ENCODE assay signal across 20 cellular contexts in the genomic region with DNA sequence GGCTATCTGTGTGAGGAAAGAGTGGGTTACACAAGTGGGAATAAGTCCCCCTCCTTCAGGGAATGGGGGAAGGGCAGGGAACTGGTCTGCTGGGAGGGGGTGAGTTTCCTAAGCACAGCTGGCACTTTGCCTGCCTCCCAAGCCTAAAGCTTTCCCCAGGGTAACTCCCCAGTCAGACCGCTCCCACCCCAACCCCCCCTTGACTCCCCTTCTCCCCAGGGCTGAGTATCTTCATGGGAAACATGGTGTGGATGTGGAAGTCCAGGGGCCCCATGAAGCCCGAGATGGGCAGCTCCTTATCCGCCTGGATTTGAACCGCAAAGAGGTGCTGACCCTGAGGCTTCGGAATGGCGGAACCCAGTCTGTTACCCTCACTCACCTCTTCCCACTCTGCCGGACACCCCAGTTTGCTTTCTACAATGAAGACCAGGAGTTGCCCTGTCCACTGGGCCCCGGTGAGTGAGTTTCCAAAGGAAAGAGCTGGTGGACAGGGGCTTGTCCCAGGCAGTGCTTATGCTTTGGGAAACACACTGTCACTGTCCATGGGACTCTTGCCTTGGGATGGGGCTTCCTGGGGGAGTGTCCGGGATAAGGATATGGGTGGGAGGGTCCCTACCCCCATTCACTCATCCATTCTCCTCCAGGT. TPM values are rescaled to one million over a fixed set of nuclear protein-coding genes. Genes with fewer than 3 reads are reported as not detected.
DNase-seq lines count a peak whose midpoint lies in the region; ATAC-seq, FAIRE-seq and TF ChIP-seq lines count a peak whose summit lies in the region.
"Had no signal": no experiment of that assay in that cellular context is flagged by ENCODE, and none has a peak within 500 bp of the region (broad histone marks: within the 10 kb centered on the region; RNA-seq: fewer than 3 reads in every experiment).

No MANE protein-coding gene starts in this region.

- TSS peak; percentile 21 for BruUV-seq in Calu3 (replicated peaks; lab: Mats Ljungman, UMichigan)
- BruUV-seq in HepG2 (replicated peaks; lab: Mats Ljungman, UMichigan): no TSS peak

- POLR2A ChIA-PET in HepG2 (lab: Yijun Ruan, JAX): interaction anchor here (0.9 to 2.0 kb wide), 3 partner anchors 9 to 15 kb away, joined by 3 to 12 read pairs (median 4); a partner anchor contains a TSS

- TF ChIP-seq CTCF in Calu3 (IDR thresholded peaks at IDR 0.05; ENCODE audit: unreplicated experiment) (no peak), esophagus muscularis mucosa (IDR thresholded peaks at IDR 0.05) (no peak), osteoblast (IDR thresholded peaks at IDR 0.05; ENCODE audit: extremely low read depth, low read depth, low read length) (no peak), HepG2 (CRISPR knock-in tag; IDR thresholded peaks at IDR 0.05) (no peak), prostate gland (IDR thresholded peaks at IDR 0.05) (no peak)

- in situ Hi-C loops in HepG2 (cut with HindIII; ENCODE audit: extremely low pct_ligation_motif_present, low pct_unique_long_range_greater_than_20kb): no loop called here

- H3K9ac ChIP-seq in HepG2 (ENCODE audit: insufficient read depth, low read depth, low read length): no peak overlapping the region

- H4K20me1 ChIP-seq in osteoblast (ENCODE audit: insufficient read depth, low read length) (peaks cover 22% of the 10 kb centered on the region), HepG2 (ENCODE audit: insufficient read depth, low read length) (no peaks in the 10 kb centered on the region)

- H3K27ac Mint-ChIP-seq in Calu3 (ENCODE audit: unreplicated experiment): no peak overlapping the region
- H3K27ac Mint-ChIP-seq: activated naive CD8-positive, alpha-beta T cell treated with anti-CD3 and anti-CD28 coated beads, Interleukin-2, amount 50 U/mL, for 24 hours; dendritic cell treated with granulocyte-macrophage colony-stimulating factor and Interleukin-4, amounts not matched to agents 40 ng/mL and 50 ng/mL, for 4 days; T-cell had no signal

- WGBS in esophagus muscularis mucosa: 94% methylated on average over 6 of the region's 9 CpGs
- 100% methylated on average over 4 of the region's 9 CpGs for WGBS in HepG2 (ENCODE audit: low lambda C conversion rate)
- 95% methylated on average over 9 of the region's 9 CpGs for WGBS in prostate gland

- H3K4me3 ChIP-seq in esophagus muscularis mucosa (no peak overlapping the region), osteoblast (ENCODE audit: insufficient read depth, low read length) (no peak overlapping the region), HepG2 (replicated peaks in 1 of 3; ENCODE audit: insufficient read depth in 1 of 3, low read depth in 2 of 3, low read length in 3 of 3) (no peak overlapping the region), prostate gland (no peak overlapping the region)
- H3K4me3 ChIP-seq: psoas muscle had no signal

- CTCF ChIA-PET in Calu3 (lab: Charles Lee) (interaction anchor here (0.6 kb wide), 1 partner anchor 28 kb away, joined by 3 read pairs; no protein-coding TSS in a partner anchor), HepG2 (lab: Yijun Ruan, JAX; ENCODE audit: low intra/inter-chr PET ratio, low total read pairs) (no interaction called here)

- H3K4me3 Mint-ChIP-seq in Calu3 (ENCODE audit: low read depth, unreplicated experiment): no peak overlapping the region
- H3K4me3 Mint-ChIP-seq: activated naive CD8-positive, alpha-beta T cell treated with anti-CD3 and anti-CD28 coated beads, Interleukin-2, amount 50 U/mL, for 24 hours; dendritic cell treated with granulocyte-macrophage colony-stimulating factor and Interleukin-4, amounts not matched to agents 40 ng/mL and 50 ng/mL, for 4 days; natural killer cell treated with Interleukin-12 subunit alpha and Interleukin-12 subunit beta and Interleukin-15 and Interleukin-18, amount 100 ng/mL, for 72 hours; T-cell had no signal

- FAIRE-seq in HepG2 (lab: Jason Lieb, UNC): no peak

- no peaks in the 10 kb centered on the region for H3K27me3 ChIP-seq in esophagus muscularis mucosa
- no peaks in the 10 kb centered on the region for H3K27me3 ChIP-seq in osteoblast (ENCODE audit: insufficient read depth, low read length)
- H3K27me3 ChIP-seq in HepG2 (ENCODE audit: control insufficient read depth in 1 of 2, insufficient read depth in 2 of 2, low read length in 2 of 2): no peaks in the 10 kb centered on the region
- no peaks in the 10 kb centered on the region for H3K27me3 ChIP-seq in prostate gland (replicated peaks; ENCODE audit: insufficient read depth)
- H3K27me3 ChIP-seq: brain microvascular endothelial cell had no signal

- H3K36me3 Mint-ChIP-seq in Calu3 (ENCODE audit: insufficient read depth, unreplicated experiment): peaks cover 5% of the 10 kb centered on the region

- TF ChIP-seq EP300 in esophagus muscularis mucosa (IDR thresholded peaks at IDR 0.05): no peak
- TF ChIP-seq EP300 in HepG2 (IDR thresholded peaks at IDR 0.05; ENCODE audit: low read depth in 2 of 2, low read length in 2 of 2): no peak
- no peak for TF ChIP-seq EP300 in HepG2 (CRISPR knock-in tag; IDR thresholded peaks at IDR 0.05; ENCODE audit: borderline replicate concordance)

- no peaks in the 10 kb centered on the region for H3K9me3 Mint-ChIP-seq in Calu3 (ENCODE audit: low read depth, unreplicated experiment)
- H3K9me3 Mint-ChIP-seq: activated naive CD8-positive, alpha-beta T cell treated with anti-CD3 and anti-CD28 coated beads, Interleukin-2, amount 50 U/mL, for 24 hours; CD4-positive, CD25-positive, alpha-beta regulatory T cell; dendritic cell treated with granulocyte-macrophage colony-stimulating factor and Interleukin-4, amounts not matched to agents 40 ng/mL and 50 ng/mL, for 4 days; natural killer cell treated with Interleukin-12 subunit alpha and Interleukin-12 subunit beta and Interleukin-15 and Interleukin-18, amount 100 ng/mL, for 72 hours; T-cell had no signal

- H3K4me2 ChIP-seq in osteoblast (ENCODE audit: insufficient read depth, low read length): no peak overlapping the region
- H3K4me2 ChIP-seq in HepG2 (ENCODE audit: low read depth, low read length): no peak overlapping the region

- H3K79me2 ChIP-seq in osteoblast (ENCODE audit: insufficient read depth, low read length) (peaks cover 17% of the 10 kb centered on the region), HepG2 (ENCODE audit: insufficient read depth, low read length) (peaks cover 9% of the 10 kb centered on the region)

- no peak for ATAC-seq in HepG2
- ATAC-seq: activated naive CD8-positive, alpha-beta T cell treated with anti-CD3 and anti-CD28 coated beads, Interleukin-2, amount 50 U/mL, for 24 hours; HCT116; natural killer cell treated with Interleukin-12 subunit alpha and Interleukin-12 subunit beta and Interleukin-15 and Interleukin-18, amount 100 ng/mL, for 72 hours; T-cell had no signal

- TF ChIP-seq RAD21 in HepG2 (CRISPR knock-in tag; IDR thresholded peaks at IDR 0.05): no peak

- H3K9me3 ChIP-seq in esophagus muscularis mucosa (no peaks in the 10 kb centered on the region), osteoblast (ENCODE audit: low read depth, low read length) (no peaks in the 10 kb centered on the region), HepG2 (ENCODE audit: low read length) (no peaks in the 10 kb centered on the region), prostate gland (no peaks in the 10 kb centered on the region)
- H3K9me3 ChIP-seq: psoas muscle had no signal

- H3K4me1 ChIP-seq in esophagus muscularis mucosa (peaks cover 9 to 20% (median 12%) of the 10 kb centered on the region in 4 donors), osteoblast (ENCODE audit: insufficient read depth, low read length) (peaks cover 8% of the 10 kb centered on the region), HepG2 (ENCODE audit: insufficient read depth, low read length) (no peaks in the 10 kb centered on the region), prostate gland (replicated peaks) (no peaks in the 10 kb centered on the region)

- no peaks in the 10 kb centered on the region for H3K4me1 Mint-ChIP-seq in Calu3 (ENCODE audit: low read depth, unreplicated experiment)

- H2AFZ ChIP-seq in osteoblast (ENCODE audit: low read length) (no peak overlapping the region), HepG2 (ENCODE audit: low read length) (no peak overlapping the region)

- DNase-seq in Calu3: no peak
- no peak for DNase-seq in esophagus muscularis mucosa (ENCODE audit: extremely low spot score)
- DNase-seq in osteoblast (ENCODE audit: insufficient read length, low spot score, missing footprints): peak; percentile 56
- no peak for DNase-seq in HepG2 (ENCODE audit: low spot score)
- DNase-seq in prostate gland (ENCODE audit: low spot score): no peak
- DNase-seq in GOT3 (lab: John Stamatoyannopoulos, UW): no peak
- DNase-seq: activated CD4-positive, alpha-beta T cell treated with anti-CD3 and anti-CD28 coated beads for 48 hours; activated naive CD8-positive, alpha-beta T cell treated with anti-CD3 and anti-CD28 coated beads, Interleukin-2, amount 50 U/mL, for 24 hours; brain microvascular endothelial cell; CD4-positive, CD25-positive, alpha-beta regulatory T cell; DMS79; kidney glomerular epithelial cell; NCI-H526; stimulated activated CD4-positive, alpha-beta T cell treated with anti-CD3 and anti-CD28 coated beads, Interleukin-12 subunit alpha, Interleukin-12 subunit beta, amount 100 ng/mL, for 4 hours; stimulated activated CD8-positive, alpha-beta memory T cell treated with anti-CD3 and anti-CD28 coated beads, Interleukin-4, amount 100 ng/mL, for 48 hours; T-cell had no signal

- no peaks in the 10 kb centered on the region for H3K27me3 Mint-ChIP-seq in Calu3 (ENCODE audit: unreplicated experiment)
- H3K27me3 Mint-ChIP-seq: activated naive CD8-positive, alpha-beta T cell treated with anti-CD3 and anti-CD28 coated beads, Interleukin-2, amount 50 U/mL, for 24 hours; CD4-positive, CD25-positive, alpha-beta regulatory T cell; dendritic cell treated with granulocyte-macrophage colony-stimulating factor and Interleukin-4, amounts not matched to agents 40 ng/mL and 50 ng/mL, for 4 days; natural killer cell treated with Interleukin-12 subunit alpha and Interleukin-12 subunit beta and Interleukin-15 and Interleukin-18, amount 100 ng/mL, for 72 hours; T-cell had no signal

- H3K36me3 ChIP-seq in esophagus muscularis mucosa: peaks cover 37 to 58% (median 48%) of the 10 kb centered on the region in 4 donors
- peaks cover 52% of the 10 kb centered on the region for H3K36me3 ChIP-seq in osteoblast (ENCODE audit: insufficient read depth, low read length)
- peaks cover 17 to 45% of the 10 kb centered on the region in 2 experiments for H3K36me3 ChIP-seq in HepG2 (replicated peaks in 1 of 2; ENCODE audit: control insufficient read depth in 1 of 2, insufficient read depth in 2 of 2, low read length in 2 of 2)
- peaks cover 0 to 7% of the 10 kb centered on the region in 2 donors for H3K36me3 ChIP-seq in prostate gland

- H3K27ac ChIP-seq in esophagus muscularis mucosa (replicated peaks in 1 of 4) (peak overlapping the region; percentile 27 to 56 (median 51)), osteoblast (ENCODE audit: low read depth, low read length) (no peak overlapping the region), HepG2 (ENCODE audit: extremely low read length, insufficient read depth, low read length) (no peak overlapping the region), prostate gland (no peak overlapping the region)
- H3K27ac ChIP-seq: brain microvascular endothelial cell had no signal

- TF ChIP-seq POLR2A in esophagus muscularis mucosa (IDR thresholded peaks at IDR 0.05; ENCODE audit: low read depth) (no peak), HepG2 (IDR thresholded peaks at IDR 0.05; ENCODE audit: insufficient read depth in 1 of 2, low read depth in 2 of 2, low read length in 2 of 2) (no peak), prostate gland (IDR thresholded peaks at IDR 0.05) (no peak)

- intact Hi-C loops in Calu3 (cut with micrococcal nuclease; ENCODE audit: unreplicated experiment): no loop called here
- intact Hi-C loops in esophagus muscularis mucosa (cut with DNase I): no loop called here
- intact Hi-C loops in HepG2 (cut with micrococcal nuclease; ENCODE audit: unreplicated experiment): no loop called here
- intact Hi-C loops in prostate gland (cut with DNase I): no loop called here

RNA-seq across cellular contexts. Expression of a gene that starts 14.9 kb away (rescaled TPM):
- 71.4 and 80.0 TPM in 2 replicates for total RNA-seq in Calu3 (2022)
- 10 to 100 TPM; 12.3 to 24.1 (median 18.7) TPM for total RNA-seq in esophagus muscularis mucosa
- total RNA-seq in osteoblast: 35.1 and 38.7 TPM in 2 replicates
- 38.0 and 56.4 TPM in 2 replicates for total RNA-seq in HepG2 (2016; rRNA removed; fragmentation: Illumina TruSeq; extraction: Trizol)
- total RNA-seq in HepG2 (2016; cell fraction: cytosol; rRNA removed; fragmentation: Illumina TruSeq; extraction: Trizol; ENCODE audit: low read depth): 8.9 and 12.9 TPM in 2 replicates
- total RNA-seq in HepG2 (2016; cell fraction: insoluble cytoplasmic fraction; rRNA removed; fragmentation: Illumina TruSeq; extraction: Trizol): 38.3 and 56.0 TPM in 2 replicates
- total RNA-seq in HepG2 (2016; cell fraction: membrane; rRNA removed; fragmentation: Illumina TruSeq; extraction: Trizol): 16.5 and 18.1 TPM in 2 replicates
- total RNA-seq in HepG2 (2016; cell fraction: nucleus; rRNA removed; fragmentation: Illumina TruSeq; extraction: Trizol): 73.8 and 86.8 TPM in 2 replicates
- 58.2 and 70.6 TPM in 2 replicates for polyA plus RNA-seq in HepG2 (2011; rRNA removed)
- 29.1 and 29.4 TPM in 2 replicates for polyA plus RNA-seq in HepG2 (2011; cell fraction: cytosol; rRNA removed)
- polyA plus RNA-seq in HepG2 (2011; cell fraction: nucleus; rRNA removed): 312 and 401 TPM in 2 replicates
- 49.6 and 55.9 TPM in 2 replicates for polyA plus RNA-seq in HepG2 (2012)
- polyA plus RNA-seq in HepG2 (2016; cell fraction: cytosol; fragmentation: Illumina TruSeq; extraction: Trizol; ENCODE audit: low read depth): 11.5 and 13.4 TPM in 2 replicates
- 53.0 and 64.1 TPM in 2 replicates for polyA plus RNA-seq in HepG2 (2016; cell fraction: insoluble cytoplasmic fraction; fragmentation: Illumina TruSeq; extraction: Trizol; ENCODE audit: low read depth)
- polyA plus RNA-seq in HepG2 (2016; cell fraction: membrane; fragmentation: Illumina TruSeq; extraction: Trizol; ENCODE audit: low read depth): 20.2 and 20.9 TPM in 2 replicates
- 253 and 261 TPM in 2 replicates for polyA plus RNA-seq in HepG2 (2016; cell fraction: nucleus; fragmentation: Illumina TruSeq; extraction: Trizol; ENCODE audit: insufficient read depth, low read depth)
- polyA minus RNA-seq in HepG2 (2011; rRNA and poly(A)+ RNA removed; ENCODE audit: low replicate concordance): 73.5 and 79.2 TPM in 2 replicates
- 22.2 and 39.1 TPM in 2 replicates for polyA minus RNA-seq in HepG2 (2011; cell fraction: cytosol; rRNA and poly(A)+ RNA removed)
- 92.0 and 96.2 TPM in 2 replicates for polyA minus RNA-seq in HepG2 (2011; cell fraction: nucleus; rRNA and poly(A)+ RNA removed)
- total RNA-seq in prostate gland: 100 to 1,000 TPM in 1 of 2 donors, 10 to 100 TPM in 1; 47.0 to 169 TPM

RNA-seq across cellular contexts. Expression of a gene that starts 17.6 kb away (rescaled TPM):
- total RNA-seq in Calu3 (2022) (176 and 197 TPM in 2 replicates), esophagus muscularis mucosa (100 to 1,000 TPM; 222 to 374 (median 324) TPM), osteoblast (276 and 325 TPM in 2 replicates), HepG2 (2016; rRNA removed; fragmentation: Illumina TruSeq; extraction: Trizol) (64.3 and 67.4 TPM in 2 replicates), prostate gland (100 to 1,000 TPM; 272 to 373 TPM)
- total RNA-seq in HepG2 (2016; cell fraction: cytosol; rRNA removed; fragmentation: Illumina TruSeq; extraction: Trizol; ENCODE audit: low read depth): 40.7 and 41.9 TPM in 2 replicates
- 68.8 and 78.0 TPM in 2 replicates for total RNA-seq in HepG2 (2016; cell fraction: insoluble cytoplasmic fraction; rRNA removed; fragmentation: Illumina TruSeq; extraction: Trizol)
- 52.1 and 54.9 TPM in 2 replicates for total RNA-seq in HepG2 (2016; cell fraction: membrane; rRNA removed; fragmentation: Illumina TruSeq; extraction: Trizol)
- total RNA-seq in HepG2 (2016; cell fraction: nucleus; rRNA removed; fragmentation: Illumina TruSeq; extraction: Trizol): 31.5 and 32.7 TPM in 2 replicates
- polyA plus RNA-seq in HepG2 (2011; rRNA removed): 182 and 203 TPM in 2 replicates
- polyA plus RNA-seq in HepG2 (2011; cell fraction: cytosol; rRNA removed): 242 and 267 TPM in 2 replicates
- polyA plus RNA-seq in HepG2 (2011; cell fraction: nucleus; rRNA removed): 113 and 161 TPM in 2 replicates
- polyA plus RNA-seq in HepG2 (2012): 110 and 146 TPM in 2 replicates
- polyA plus RNA-seq in HepG2 (2016; cell fraction: cytosol; fragmentation: Illumina TruSeq; extraction: Trizol; ENCODE audit: low read depth): 46.2 and 50.8 TPM in 2 replicates
- polyA plus RNA-seq in HepG2 (2016; cell fraction: insoluble cytoplasmic fraction; fragmentation: Illumina TruSeq; extraction: Trizol; ENCODE audit: low read depth): 85.4 and 98.1 TPM in 2 replicates
- 52.0 and 55.8 TPM in 2 replicates for polyA plus RNA-seq in HepG2 (2016; cell fraction: membrane; fragmentation: Illumina TruSeq; extraction: Trizol; ENCODE audit: low read depth)
- polyA plus RNA-seq in HepG2 (2016; cell fraction: nucleus; fragmentation: Illumina TruSeq; extraction: Trizol; ENCODE audit: insufficient read depth, low read depth): 65.0 and 66.7 TPM in 2 replicates
- polyA minus RNA-seq in HepG2 (2011; rRNA and poly(A)+ RNA removed; ENCODE audit: low replicate concordance): 93.1 and 215 TPM in 2 replicates
- polyA minus RNA-seq in HepG2 (2011; cell fraction: cytosol; rRNA and poly(A)+ RNA removed): 55.3 and 74.0 TPM in 2 replicates
- 47.8 and 64.6 TPM in 2 replicates for polyA minus RNA-seq in HepG2 (2011; cell fraction: nucleus; rRNA and poly(A)+ RNA removed)

RNA-seq across cellular contexts. Expression of a gene that starts 25.8 kb away (rescaled TPM):
- total RNA-seq in Calu3 (2022) (1.3 and 2.2 TPM in 2 replicates), esophagus muscularis mucosa (1 to 10 TPM in 3 of 4 donors, under 1 TPM in 1; 0.42 to 3.6 (median 2.3) TPM), osteoblast (0.59 and 1.1 TPM in 2 replicates), HepG2 (2016; rRNA removed; fragmentation: Illumina TruSeq; extraction: Trizol) (0.07 TPM in 1 of 2 replicates, not detected in the other), prostate gland (10 to 100 TPM in 1 of 2 donors, 1 to 10 TPM in 1; 2.0 to 16.8 TPM)
- not detected in 2 replicates for total RNA-seq in HepG2 (2016; cell fraction: cytosol; rRNA removed; fragmentation: Illumina TruSeq; extraction: Trizol; ENCODE audit: low read depth)
- 0.09 and 0.11 TPM in 2 replicates for total RNA-seq in HepG2 (2016; cell fraction: insoluble cytoplasmic fraction; rRNA removed; fragmentation: Illumina TruSeq; extraction: Trizol)
- 0.12 TPM in 1 of 2 replicates, not detected in the other for total RNA-seq in HepG2 (2016; cell fraction: membrane; rRNA removed; fragmentation: Illumina TruSeq; extraction: Trizol)
- total RNA-seq in HepG2 (2016; cell fraction: nucleus; rRNA removed; fragmentation: Illumina TruSeq; extraction: Trizol): not detected in 2 replicates
- polyA plus RNA-seq in HepG2 (2011; rRNA removed): 0.22 and 0.50 TPM in 2 replicates
- 0.36 and 0.40 TPM in 2 replicates for polyA plus RNA-seq in HepG2 (2011; cell fraction: cytosol; rRNA removed)
- polyA plus RNA-seq in HepG2 (2011; cell fraction: nucleus; rRNA removed): 1.2 TPM in 2 replicates
- 0.32 and 0.37 TPM in 2 replicates for polyA plus RNA-seq in HepG2 (2012)
- polyA plus RNA-seq in HepG2 (2016; cell fraction: cytosol; fragmentation: Illumina TruSeq; extraction: Trizol; ENCODE audit: low read depth): not detected in 2 replicates
- not detected in 2 replicates for polyA plus RNA-seq in HepG2 (2016; cell fraction: insoluble cytoplasmic fraction; fragmentation: Illumina TruSeq; extraction: Trizol; ENCODE audit: low read depth)
- polyA plus RNA-seq in HepG2 (2016; cell fraction: membrane; fragmentation: Illumina TruSeq; extraction: Trizol; ENCODE audit: low read depth): 0.09 TPM in 1 of 2 replicates, not detected in the other
- not detected in 2 replicates for polyA plus RNA-seq in HepG2 (2016; cell fraction: nucleus; fragmentation: Illumina TruSeq; extraction: Trizol; ENCODE audit: insufficient read depth, low read depth)
- polyA minus RNA-seq in HepG2 (2011; rRNA and poly(A)+ RNA removed; ENCODE audit: low replicate concordance): 0.30 and 0.49 TPM in 2 replicates
- not detected in 2 replicates for polyA minus RNA-seq in HepG2 (2011; cell fraction: cytosol; rRNA and poly(A)+ RNA removed)
- polyA minus RNA-seq in HepG2 (2011; cell fraction: nucleus; rRNA and poly(A)+ RNA removed): not detected in 2 replicates
- total RNA-seq: CD4-positive, CD25-positive, alpha-beta regulatory T cell; natural killer cell treated with Interleukin-12 subunit alpha and Interleukin-12 subunit beta and Interleukin-15 and Interleukin-18, amount 100 ng/mL, for 72 hours had no signal
- polyA plus RNA-seq: CD4-positive, CD25-positive, alpha-beta regulatory T cell had no signal

Comparison
In these comparisons a context has a peak if more than half of its experiments do, and no peak if none do; other contexts are left out.
1. H3K27ac ChIP-seq: peak in esophagus muscularis mucosa (4 of 4); none in osteoblast (single experiment), HepG2 (single experiment) and prostate gland (0 of 2).